ENCODE assay signal across 9 cellular contexts in genomic region chr2:102592601-102593000, GRCh38. TPM values are rescaled to one million over a fixed set of nuclear protein-coding genes. Genes with fewer than 3 reads are reported as not detected.
A peak's percentile ranks its signal among the peaks of the same experiment; 100 is the strongest.
DNase-seq lines count a peak whose midpoint lies in the region; ATAC-seq and TF ChIP-seq lines count a peak whose summit lies in the region.
"Had no signal": no experiment of that assay in that cellular context is flagged by ENCODE, and none has a peak within 500 bp of the region (broad histone marks: within the 10 kb centered on the region; RNA-seq: fewer than 3 reads in every experiment).

No MANE protein-coding gene starts in this region.

- H2AFZ ChIP-seq in PC-9, result no peak overlapping the region

- H3K4me1 ChIP-seq in heart right ventricle (no peaks in the 10 kb centered on the region), PC-9 (replicated peaks; ENCODE audit: insufficient read depth) (peaks cover 32% of the 10 kb centered on the region)

- H3K4me3 ChIP-seq in heart right ventricle (no peak overlapping the region), PC-9 (no peak overlapping the region)

- no TSS peak for BruUV-seq in PC-9 (replicated peaks; lab: Mats Ljungman, UMichigan)

- H3K36me3 ChIP-seq in heart right ventricle, result no peaks in the 10 kb centered on the region
- H3K36me3 ChIP-seq in PC-9 (ENCODE audit: low read depth), result no peaks in the 10 kb centered on the region

- H3K27me3 Mint-ChIP-seq in glutamatergic neuron (ENCODE audit: unreplicated experiment), result peaks cover 1% of the 10 kb centered on the region
- no peaks in the 10 kb centered on the region for H3K27me3 Mint-ChIP-seq in type B pancreatic cell
- peaks cover 11% of the 10 kb centered on the region for H3K27me3 Mint-ChIP-seq in T-helper 2 cell treated with Interferon-gamma antibody and Interleukin-4, amounts not matched to agents 5 μg/mL and 100 μg/mL, for 36 hours (ENCODE audit: low read depth)
- peaks cover 18% of the 10 kb centered on the region for H3K27me3 Mint-ChIP-seq in activated CD8-positive, alpha-beta memory T cell treated with anti-CD3 and anti-CD28 coated beads, Interleukin-2, amount 10 ng/mL, durations not matched to agents 7 days and 5 days

- CTCF ChIA-PET in PC-9 (lab: Charles Lee), result interaction anchor here (1.5 kb wide), 1 partner anchor 118 kb away, joined by 4 read pairs; no protein-coding TSS in a partner anchor
- CTCF ChIA-PET in activated CD8-positive, alpha-beta memory T cell treated with anti-CD3 and anti-CD28 coated beads, Interleukin-2, amount 10 ng/mL, durations not matched to agents 7 days and 5 days (lab: Charles Lee), result interaction anchor here (1.5 kb wide), 1 partner anchor 120 kb away, joined by 6 read pairs; no protein-coding TSS in a partner anchor

- no peaks in the 10 kb centered on the region for H3K9me2 ChIP-seq in PC-9 (ENCODE audit: insufficient read depth)

- POLR2A ChIA-PET in PC-9 (lab: Charles Lee; ENCODE audit: unreplicated experiment), result no interaction called here

- H3K9me3 Mint-ChIP-seq in glutamatergic neuron (ENCODE audit: unreplicated experiment), result no peaks in the 10 kb centered on the region
- H3K9me3 Mint-ChIP-seq in type B pancreatic cell, result no peaks in the 10 kb centered on the region
- H3K9me3 Mint-ChIP-seq in T-helper 2 cell treated with Interferon-gamma antibody and Interleukin-4, amounts not matched to agents 5 μg/mL and 100 μg/mL, for 36 hours, result no peaks in the 10 kb centered on the region
- H3K9me3 Mint-ChIP-seq in activated CD8-positive, alpha-beta memory T cell treated with anti-CD3 and anti-CD28 coated beads, Interleukin-2, amount 10 ng/mL, durations not matched to agents 7 days and 5 days (ENCODE audit: low read depth), result no peaks in the 10 kb centered on the region

- ATAC-seq in heart right ventricle (no peak), Right ventricle myocardium superior (ENCODE audit: poor library complexity) (no peak)
- ATAC-seq in activated CD8-positive, alpha-beta memory T cell treated with anti-CD3 and anti-CD28 coated beads, Interleukin-2, amount 10 ng/mL, durations not matched to agents 7 days and 5 days, result no peak

- H3K27ac ChIP-seq in heart right ventricle (no peak overlapping the region), PC-9 (no peak overlapping the region)

- H3K27ac Mint-ChIP-seq in glutamatergic neuron (ENCODE audit: unreplicated experiment) (no peak overlapping the region), type B pancreatic cell (no peak overlapping the region)
- H3K27ac Mint-ChIP-seq in T-helper 2 cell treated with Interferon-gamma antibody and Interleukin-4, amounts not matched to agents 5 μg/mL and 100 μg/mL, for 36 hours, result no peak overlapping the region
- no peak overlapping the region for H3K27ac Mint-ChIP-seq in activated CD8-positive, alpha-beta memory T cell treated with anti-CD3 and anti-CD28 coated beads, Interleukin-2, amount 10 ng/mL, durations not matched to agents 7 days and 5 days

- no peaks in the 10 kb centered on the region for H3F3A ChIP-seq in PC-9 (ENCODE audit: insufficient read depth, low read depth)

- DNase-seq in heart right ventricle (no peak), Right ventricle myocardium superior (no peak), PC-9 (peak in 1 of 2 experiments; percentile 21), glutamatergic neuron (no peak), type B pancreatic cell (ENCODE audit: extremely low spot score, unreplicated experiment) (no peak), medulla oblongata (ENCODE audit: extremely low spot score) (no peak)
- no peak for DNase-seq in T-helper 2 cell treated with Interferon-gamma antibody and Interleukin-4, amounts not matched to agents 5 μg/mL and 100 μg/mL, for 36 hours (ENCODE audit: low spot score)
- DNase-seq in activated CD8-positive, alpha-beta memory T cell treated with anti-CD3 and anti-CD28 coated beads, Interleukin-2, amount 10 ng/mL, durations not matched to agents 7 days and 5 days, result no peak

- no peaks in the 10 kb centered on the region for H4K20me1 ChIP-seq in PC-9 (ENCODE audit: insufficient read depth)

- H3K4me2 ChIP-seq in PC-9, result no peak overlapping the region

- no peaks in the 10 kb centered on the region for H3K36me3 Mint-ChIP-seq in glutamatergic neuron (ENCODE audit: unreplicated experiment)
- no peaks in the 10 kb centered on the region for H3K36me3 Mint-ChIP-seq in type B pancreatic cell
- no peaks in the 10 kb centered on the region for H3K36me3 Mint-ChIP-seq in T-helper 2 cell treated with Interferon-gamma antibody and Interleukin-4, amounts not matched to agents 5 μg/mL and 100 μg/mL, for 36 hours (ENCODE audit: low read depth)
- H3K36me3 Mint-ChIP-seq in activated CD8-positive, alpha-beta memory T cell treated with anti-CD3 and anti-CD28 coated beads, Interleukin-2, amount 10 ng/mL, durations not matched to agents 7 days and 5 days, result no peaks in the 10 kb centered on the region

- intact Hi-C loops in heart right ventricle (cut with DNase I), result loop anchor here in 1 of 10 donors (10.0 kb wide), 1 partner anchor 58 kb away; no protein-coding TSS in a partner anchor
- intact Hi-C loops in Right ventricle myocardium superior (cut with DNase I), result no loop called here
- intact Hi-C loops in PC-9 (cut with micrococcal nuclease; ENCODE audit: unreplicated experiment), result loop anchor here (1.0 kb wide), 1 partner anchor 119 kb away; the partner anchor contains the start of gene SLC9A4

- WGBS in heart right ventricle, 2 donors, result 89 to 90% methylated on average over 2 of the region's 2 CpGs

- no peak overlapping the region for H3K4me3 Mint-ChIP-seq in glutamatergic neuron (ENCODE audit: unreplicated experiment)
- H3K4me3 Mint-ChIP-seq in type B pancreatic cell, result no peak overlapping the region
- no peak overlapping the region for H3K4me3 Mint-ChIP-seq in T-helper 2 cell treated with Interferon-gamma antibody and Interleukin-4, amounts not matched to agents 5 μg/mL and 100 μg/mL, for 36 hours
- no peak overlapping the region for H3K4me3 Mint-ChIP-seq in activated CD8-positive, alpha-beta memory T cell treated with anti-CD3 and anti-CD28 coated beads, Interleukin-2, amount 10 ng/mL, durations not matched to agents 7 days and 5 days

- H3K9me3 ChIP-seq in heart right ventricle (no peaks in the 10 kb centered on the region), PC-9 (ENCODE audit: insufficient read depth, low read depth) (no peaks in the 10 kb centered on the region; the same call in 1 of the 2 replicates)

- H3K4me1 Mint-ChIP-seq in glutamatergic neuron (ENCODE audit: low read depth, unreplicated experiment), result no peaks in the 10 kb centered on the region
- H3K4me1 Mint-ChIP-seq in type B pancreatic cell (ENCODE audit: unreplicated experiment), result peaks cover 14% of the 10 kb centered on the region
- no peaks in the 10 kb centered on the region for H3K4me1 Mint-ChIP-seq in T-helper 2 cell treated with Interferon-gamma antibody and Interleukin-4, amounts not matched to agents 5 μg/mL and 100 μg/mL, for 36 hours (ENCODE audit: low read depth)
- H3K4me1 Mint-ChIP-seq in activated CD8-positive, alpha-beta memory T cell treated with anti-CD3 and anti-CD28 coated beads, Interleukin-2, amount 10 ng/mL, durations not matched to agents 7 days and 5 days, result no peaks in the 10 kb centered on the region

- TF ChIP-seq CTCF in heart right ventricle (IDR thresholded peaks at IDR 0.05) (peak in 6 of 9 donors; percentile 18 to 56 (median 29)), PC-9 (conservative IDR thresholded peaks at IDR 0.05) (peak; percentile 71), glutamatergic neuron (IDR thresholded peaks at IDR 0.05; ENCODE audit: partially characterized antibody, unreplicated experiment) (peak; percentile 46), type B pancreatic cell (conservative IDR thresholded peaks at IDR 0.05) (peak; percentile 63)

- peaks cover 0 to 13% (median 0%) of the 10 kb centered on the region in 7 donors for H3K27me3 ChIP-seq in heart right ventricle
- no peaks in the 10 kb centered on the region for H3K27me3 ChIP-seq in PC-9 (ENCODE audit: insufficient read depth, low read depth)

- H3K79me2 ChIP-seq in PC-9 (ENCODE audit: low read depth), result no peaks in the 10 kb centered on the region

RNA-seq across cellular contexts. Expression of gene SLC9A2, which starts 26.8 kb away (rescaled TPM):
- under 1 TPM in 6 of 10 donors, not detected in 4; 0.05 to 0.21 (median 0.17) TPM for total RNA-seq in heart right ventricle
- polyA plus RNA-seq in heart right ventricle, result under 1 TPM in 1 of 2 donors, not detected in 1; under 0.01 TPM
- total RNA-seq in Right ventricle myocardium superior, result not detected
- total RNA-seq in PC-9 (2021), result 13.4 and 17.0 TPM in 2 replicates
- not detected for total RNA-seq in glutamatergic neuron (ENCODE audit: unreplicated experiment)
- total RNA-seq in type B pancreatic cell (ENCODE audit: low replicate concordance), result 6.3 and 10.0 TPM in 2 replicates
- total RNA-seq in activated CD8-positive, alpha-beta memory T cell treated with anti-CD3 and anti-CD28 coated beads, Interleukin-2, amount 10 ng/mL, durations not matched to agents 7 days and 5 days, result not detected
- total RNA-seq: G401 had no signal
